ENCODE assay signal across 8 cellular contexts in genomic region chr12:6182279-6182898, GRCh38. TPM values are rescaled to one million over a fixed set of nuclear protein-coding genes. Genes with fewer than 3 reads are reported as not detected.
A peak's percentile ranks its signal among the peaks of the same experiment; 100 is the strongest.
DNase-seq lines count a peak whose midpoint lies in the region; ATAC-seq and TF ChIP-seq lines count a peak whose summit lies in the region.

No MANE protein-coding gene starts in this region.

- peak overlapping the region; percentile 82 for H2BK5ac ChIP-seq in IMR-90 (ENCODE audit: low read depth, low read length, poor library complexity, severe bottlenecking)

- no peak for TF ChIP-seq RAD21 in IMR-90 (IDR thresholded peaks at IDR 0.05; ENCODE audit: low read length)

- peak overlapping the region; percentile 81; the same call in 2 of the 3 replicates for H2BK15ac ChIP-seq in IMR-90 (ENCODE audit: low read depth, low read length)

- H2AK9ac ChIP-seq in IMR-90 (replicated peaks; ENCODE audit: low read depth, low read length, poor library complexity), result peak overlapping the region; percentile 88

- CTCF ChIA-PET in IMR-90 (lab: Yijun Ruan, JAX), result interaction anchor here (1.4 to 2.4 kb wide), 2 partner anchors 13 to 68 kb away, joined by 3 to 10 read pairs; no protein-coding TSS in a partner anchor

- peaks cover 0 to 3% of the 10 kb centered on the region in 2 experiments; a peak in 1 of 4 replicates for H3K79me1 ChIP-seq in IMR-90 (ENCODE audit: low read depth in 1 of 2, low read length in 2 of 2)

- TF ChIP-seq POLR2A in IMR-90 (IDR thresholded peaks at IDR 0.05; ENCODE audit: low read depth, low read length), result no peak

- 0 out of 2 replicates have a peak overlapping the region, but pooled peaks have one; percentile 19 for H3K27ac ChIP-seq in IMR-90 (ENCODE audit: insufficient read depth, low read length)
- peak overlapping the region; percentile 49 for H3K27ac ChIP-seq in layer of hippocampus (ENCODE audit: low read depth, low read length)
- peak overlapping the region; percentile 76 for H3K27ac ChIP-seq in temporal lobe (ENCODE audit: low read depth, low read length)

- H4K8ac ChIP-seq in IMR-90 (ENCODE audit: low read depth in 2 of 2, low read length in 2 of 2), result peak overlapping the region; percentile 35 to 91; a peak in 3 of 4 replicates

- dilution Hi-C loops in IMR-90 (cut with HindIII; ENCODE audit: low sequenced_read_pairs, unreplicated experiment), result no loop called here

- H3K4me3 ChIP-seq in IMR-90 (ENCODE audit: insufficient read depth, low read depth, low read length), result no peak overlapping the region

- peak overlapping the region; percentile 97 for H3K4ac ChIP-seq in IMR-90 (ENCODE audit: low read depth, low read length)

- H4K20me1 ChIP-seq in IMR-90 (ENCODE audit: insufficient read depth, low read length), result no peaks in the 10 kb centered on the region; the same call in 1 of the 2 replicates

- no TSS peak for BruUV-seq in IMR-90 (replicated peaks; lab: Mats Ljungman, UMichigan)

- DNase-seq in IMR-90 (peak; percentile 68), amniotic stem cell (lab: John Stamatoyannopoulos, UW) (peak; percentile 52), HUDEP-2 (lab: John Stamatoyannopoulos, UW; ENCODE audit: unreplicated experiment in 76 of 76) (no peak)
- no peak for DNase-seq in activated naive CD4-positive, alpha-beta T cell treated with anti-CD3 and anti-CD28 coated beads, Interleukin-2, amount 50 U/mL, for 16 hours

- WGBS in IMR-90 (ENCODE audit: extremely low coverage in 2 of 2, insufficient read length in 1 of 2), 2 experiments, result 43% methylated on average over 6 of the region's 19 CpGs; no CpG with 5 or more reads in 1 of the 2 experiments

- H2AFZ ChIP-seq in IMR-90 (replicated peaks; ENCODE audit: low read length, poor library complexity), result peak overlapping the region; percentile 90

- H3K27me3 ChIP-seq in IMR-90 (ENCODE audit: control insufficient read depth, insufficient read depth, low read length), result no peaks in the 10 kb centered on the region
- no peaks in the 10 kb centered on the region for H3K27me3 ChIP-seq in layer of hippocampus (ENCODE audit: control insufficient read depth, insufficient read depth, low read length)

- no peak overlapping the region for H3K4me2 ChIP-seq in IMR-90 (ENCODE audit: low read depth, low read length)

- H3K18ac ChIP-seq in IMR-90 (ENCODE audit: low read depth, low read length), result 0 out of 2 replicates have a peak overlapping the region, but pooled peaks have one; percentile 11

- H4K91ac ChIP-seq in IMR-90 (ENCODE audit: insufficient read depth, low read depth, low read length), result peak overlapping the region; percentile 86

- 0 out of 2 replicates have a peak overlapping the region, but pooled peaks have one; percentile 15 for H4K5ac ChIP-seq in IMR-90 (ENCODE audit: low read depth, low read length)

- H3K14ac ChIP-seq in IMR-90 (replicated peaks; ENCODE audit: low read depth, low read length), result peak overlapping the region; percentile 89; the same call in 1 of the 2 replicates

- in situ Hi-C loops in IMR-90 (cut with MboI; ENCODE audit: low sequenced_read_pairs), result loop anchor here (5.0 to 25.0 kb wide), 2 partner anchors 115 to 280 kb away; partner anchors contain the start of genes TAPBPL and VAMP1

- H2BK120ac ChIP-seq in IMR-90 (ENCODE audit: low read depth, low read length), result peak overlapping the region; percentile 97

- H3K56ac ChIP-seq in IMR-90 (ENCODE audit: extremely low read depth, insufficient read depth, low read length), result peak overlapping the region; percentile 17; the same call in 1 of the 2 replicates

- H3K4me1 ChIP-seq in IMR-90 (ENCODE audit: control insufficient read depth, insufficient read depth, low read length), result peaks cover 33% of the 10 kb centered on the region

- ATAC-seq in IMR-90 (ENCODE audit: low read depth) (peak; percentile 24), HG03196 (IDR thresholded peaks at IDR 0.05; ENCODE audit: unreplicated experiment) (no peak), HG03520 (IDR thresholded peaks at IDR 0.05; ENCODE audit: unreplicated experiment) (no peak)

- no peaks in the 10 kb centered on the region for H3K36me3 ChIP-seq in IMR-90 (ENCODE audit: control insufficient read depth, insufficient read depth, low read length)

- POLR2A ChIA-PET in IMR-90 (lab: Charles Lee; ENCODE audit: unreplicated experiment), result no interaction called here

- peaks cover 36% of the 10 kb centered on the region for H3K9me1 ChIP-seq in IMR-90 (ENCODE audit: insufficient read depth, low read length)

- intact Hi-C loops in IMR-90 (cut with micrococcal nuclease), result loop anchor here (5.0 kb wide), 1 partner anchor 120 kb away; no protein-coding TSS in a partner anchor

- 0 out of 2 replicates have a peak overlapping the region, but pooled peaks have one; percentile 12 for H3K23ac ChIP-seq in IMR-90 (ENCODE audit: low read depth, low read length)

- H3K9ac ChIP-seq in IMR-90 (ENCODE audit: low read depth, low read length), result no peak overlapping the region

- H2BK20ac ChIP-seq in IMR-90 (ENCODE audit: low read depth, low read length), result peak overlapping the region; percentile 91; the same call in 1 of the 2 replicates

- TF ChIP-seq CTCF in IMR-90 (conservative IDR thresholded peaks at IDR 0.05; ENCODE audit: low read depth, low read length), result no peak

- H3K9me3 ChIP-seq in IMR-90 (ENCODE audit: control insufficient read depth, insufficient read depth, low read length), result no peaks in the 10 kb centered on the region

- peak overlapping the region; percentile 83 for H2AK5ac ChIP-seq in IMR-90 (ENCODE audit: low read depth, low read length)

TF ChIP-seq in IMR-90, 13 proteins besides CTCF, POLR2A, EP300 and RAD21:
- TF ChIP-seq MXI1 (IDR thresholded peaks at IDR 0.05; ENCODE audit: borderline replicate concordance, low read depth, low read length), result no peak
- no peak for TF ChIP-seq MAFK (IDR thresholded peaks at IDR 0.05; ENCODE audit: low read depth, low read length)

RNA-seq across cellular contexts. Expression of gene CD9, which starts 17.8 kb away (rescaled TPM):
- total RNA-seq in IMR-90 (2012; rRNA removed) (48.8 and 70.0 TPM in 2 replicates), temporal lobe (22.1 TPM)
- 69.1 and 70.9 TPM in 2 replicates for polyA plus RNA-seq in IMR-90 (2012; rRNA removed)
- 50.1 and 55.3 TPM in 2 replicates for polyA plus RNA-seq in IMR-90 (2012; cell fraction: cytosol; rRNA removed)
- polyA plus RNA-seq in IMR-90 (2012; cell fraction: nucleus; rRNA removed; ENCODE audit: low replicate concordance), result 19.2 and 35.5 TPM in 2 replicates

RNA-seq across cellular contexts. Expression of gene VWF, which starts 57.9 kb away (rescaled TPM):
- total RNA-seq in IMR-90 (2012; rRNA removed) (under 0.01 TPM in 2 replicates), temporal lobe (15.0 TPM)
- polyA plus RNA-seq in IMR-90 (2012; rRNA removed), result 0.09 and 0.10 TPM in 2 replicates
- 0.04 and 0.11 TPM in 2 replicates for polyA plus RNA-seq in IMR-90 (2012; cell fraction: cytosol; rRNA removed)
- 0.14 and 0.34 TPM in 2 replicates for polyA plus RNA-seq in IMR-90 (2012; cell fraction: nucleus; rRNA removed; ENCODE audit: low replicate concordance)

Comparison
In these comparisons a context has a peak if more than half of its experiments do, and no peak if none do; other contexts are left out.
1. DNase-seq: peak in IMR-90 (single experiment) and amniotic stem cell (single experiment); none in activated naive CD4-positive, alpha-beta T cell treated with anti-CD3 and anti-CD28 coated beads, Interleukin-2, amount 50 U/mL, for 16 hours (single experiment) and HUDEP-2 (0 of 76).
2. H3K27ac ChIP-seq: peak in every context shown above with its lines; median percentile 76 in temporal lobe; 49 in layer of hippocampus; 19 in IMR-90.
3. RNA of gene VWF, which starts 57.9 kb away (total RNA-seq): 15.0 TPM in temporal lobe (single experiment); under 0.01 TPM in IMR-90; every median in the first group is over 10 times any median in the second.